Comparison of ENCODE assay signal across 1 cellular context in genomic region chr19:18000981-18001836, GRCh38.
TF ChIP-seq lines count a peak whose summit lies in the region.

No MANE protein-coding gene starts in this region.

TF ChIP-seq in A549, 52 proteins besides CTCF, POLR2A, EP300 and RAD21 (continued from another document):
- TF ChIP-seq, protein P1, sequence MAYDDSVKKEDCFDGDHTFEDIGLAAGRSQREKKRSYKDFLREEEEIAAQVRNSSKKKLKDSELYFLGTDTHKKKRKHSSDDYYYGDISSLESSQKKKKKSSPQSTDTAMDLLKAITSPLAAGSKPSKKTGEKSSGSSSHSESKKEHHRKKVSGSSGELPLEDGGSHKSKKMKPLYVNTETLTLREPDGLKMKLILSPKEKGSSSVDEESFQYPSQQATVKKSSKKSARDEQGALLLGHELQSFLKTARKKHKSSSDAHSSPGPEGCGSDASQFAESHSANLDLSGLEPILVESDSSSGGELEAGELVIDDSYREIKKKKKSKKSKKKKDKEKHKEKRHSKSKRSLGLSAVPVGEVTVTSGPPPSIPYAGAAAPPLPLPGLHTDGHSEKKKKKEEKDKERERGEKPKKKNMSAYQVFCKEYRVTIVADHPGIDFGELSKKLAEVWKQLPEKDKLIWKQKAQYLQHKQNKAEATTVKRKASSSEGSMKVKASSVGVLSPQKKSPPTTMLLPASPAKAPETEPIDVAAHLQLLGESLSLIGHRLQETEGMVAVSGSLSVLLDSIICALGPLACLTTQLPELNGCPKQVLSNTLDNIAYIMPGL (CRISPR knock-in tag; IDR thresholded peaks at IDR 0.05; ENCODE audit: borderline replicate concordance): no peak
- TF ChIP-seq JUN (IDR thresholded peaks at IDR 0.05): peak; percentile 57 to 84; a peak in 4 of 5 replicates
- TF ChIP-seq POLR2AphosphoS2 (conservative IDR thresholded peaks at IDR 0.05; ENCODE audit: low read length): no peak
- TF ChIP-seq HEYL (CRISPR knock-in tag; IDR thresholded peaks at IDR 0.05): no peak
- no peak for TF ChIP-seq NFE2L2 (conservative IDR thresholded peaks at IDR 0.05; ENCODE audit: low read length)
- TF ChIP-seq ZFP36 (IDR thresholded peaks at IDR 0.05; ENCODE audit: borderline replicate concordance, partially characterized antibody): no peak
- no peak for TF ChIP-seq JUNB (IDR thresholded peaks at IDR 0.05)
- TF ChIP-seq RARB (CRISPR knock-in tag; IDR thresholded peaks at IDR 0.05): no peak
- TF ChIP-seq, protein P2, sequence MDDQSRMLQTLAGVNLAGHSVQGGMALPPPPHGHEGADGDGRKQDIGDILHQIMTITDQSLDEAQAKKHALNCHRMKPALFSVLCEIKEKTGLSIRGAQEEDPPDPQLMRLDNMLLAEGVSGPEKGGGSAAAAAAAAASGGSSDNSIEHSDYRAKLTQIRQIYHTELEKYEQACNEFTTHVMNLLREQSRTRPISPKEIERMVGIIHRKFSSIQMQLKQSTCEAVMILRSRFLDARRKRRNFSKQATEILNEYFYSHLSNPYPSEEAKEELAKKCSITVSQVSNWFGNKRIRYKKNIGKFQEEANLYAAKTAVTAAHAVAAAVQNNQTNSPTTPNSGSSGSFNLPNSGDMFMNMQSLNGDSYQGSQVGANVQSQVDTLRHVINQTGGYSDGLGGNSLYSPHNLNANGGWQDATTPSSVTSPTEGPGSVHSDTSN (IDR thresholded peaks at IDR 0.05): no peak
- TF ChIP-seq EHMT2 (IDR thresholded peaks at IDR 0.05; ENCODE audit: low read depth): no peak
- TF ChIP-seq, protein P3, sequence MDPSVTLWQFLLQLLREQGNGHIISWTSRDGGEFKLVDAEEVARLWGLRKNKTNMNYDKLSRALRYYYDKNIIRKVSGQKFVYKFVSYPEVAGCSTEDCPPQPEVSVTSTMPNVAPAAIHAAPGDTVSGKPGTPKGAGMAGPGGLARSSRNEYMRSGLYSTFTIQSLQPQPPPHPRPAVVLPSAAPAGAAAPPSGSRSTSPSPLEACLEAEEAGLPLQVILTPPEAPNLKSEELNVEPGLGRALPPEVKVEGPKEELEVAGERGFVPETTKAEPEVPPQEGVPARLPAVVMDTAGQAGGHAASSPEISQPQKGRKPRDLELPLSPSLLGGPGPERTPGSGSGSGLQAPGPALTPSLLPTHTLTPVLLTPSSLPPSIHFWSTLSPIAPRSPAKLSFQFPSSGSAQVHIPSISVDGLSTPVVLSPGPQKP (IDR thresholded peaks at IDR 0.05; ENCODE audit: low read depth, low read length): no peak
- 0 out of 2 replicates have a peak, but pooled peaks have one; percentile 7 for TF ChIP-seq GATA3 (IDR thresholded peaks at IDR 0.05; ENCODE audit: borderline replicate concordance)
- no peak for TF ChIP-seq FOXS1 (CRISPR knock-in tag; IDR thresholded peaks at IDR 0.05)
- TF ChIP-seq KDM5A (IDR thresholded peaks at IDR 0.05): no peak
- no peak; the same call in 2 of the 3 replicates for TF ChIP-seq BCL3 (IDR thresholded peaks at IDR 0.05)
- TF ChIP-seq CEBPB (IDR thresholded peaks at IDR 0.05): no peak
- TF ChIP-seq CBX8 (IDR thresholded peaks at IDR 0.05): no peak
- peak; percentile 89; the same call in 1 of the 2 replicates for TF ChIP-seq MYC (IDR thresholded peaks at IDR 0.05; ENCODE audit: borderline replicate concordance, low read length)
- TF ChIP-seq SMC3 (IDR thresholded peaks at IDR 0.05): no peak
- no peak for TF ChIP-seq TP53 (CRISPR knock-in tag; IDR thresholded peaks at IDR 0.05)
- no peak for TF ChIP-seq ESRRA (IDR thresholded peaks at IDR 0.05; ENCODE audit: borderline replicate concordance, low read length)
- no peak for TF ChIP-seq NPAS2 (CRISPR knock-in tag; IDR thresholded peaks at IDR 0.05; ENCODE audit: borderline replicate concordance)
- TF ChIP-seq HOXA7 (CRISPR knock-in tag; IDR thresholded peaks at IDR 0.05): no peak
- no peak for TF ChIP-seq HES2 (IDR thresholded peaks at IDR 0.05)
- TF ChIP-seq BHLHE40 (IDR thresholded peaks at IDR 0.05; ENCODE audit: low read depth, low read length): peak; percentile 22; the same call in 1 of the 2 replicates
- no peak for TF ChIP-seq USF2 (IDR thresholded peaks at IDR 0.05)
- TF ChIP-seq E2F6 (IDR thresholded peaks at IDR 0.05; ENCODE audit: borderline replicate concordance, low read depth): peak; percentile 65; the same call in 1 of the 2 replicates
- TF ChIP-seq RFX5 (IDR thresholded peaks at IDR 0.05): no peak
- no peak for TF ChIP-seq FOSB (CRISPR knock-in tag; IDR thresholded peaks at IDR 0.05)
- TF ChIP-seq, protein P4, sequence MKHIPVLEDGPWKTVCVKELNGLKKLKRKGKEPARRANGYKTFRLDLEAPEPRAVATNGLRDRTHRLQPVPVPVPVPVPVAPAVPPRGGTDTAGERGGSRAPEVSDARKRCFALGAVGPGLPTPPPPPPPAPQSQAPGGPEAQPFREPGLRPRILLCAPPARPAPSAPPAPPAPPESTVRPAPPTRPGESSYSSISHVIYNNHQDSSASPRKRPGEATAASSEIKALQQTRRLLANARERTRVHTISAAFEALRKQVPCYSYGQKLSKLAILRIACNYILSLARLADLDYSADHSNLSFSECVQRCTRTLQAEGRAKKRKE (CRISPR knock-in tag; IDR thresholded peaks at IDR 0.05; ENCODE audit: low read depth): no peak
- no peak for TF ChIP-seq KDM1A (IDR thresholded peaks at IDR 0.05; ENCODE audit: low read depth)
- TF ChIP-seq EHF (CRISPR knock-in tag; IDR thresholded peaks at IDR 0.05): 0 out of 2 replicates have a peak, but pooled peaks have one; percentile 61
- TF ChIP-seq MAX (IDR thresholded peaks at IDR 0.05): peak; percentile 85
- no peak for TF ChIP-seq TFCP2L1 (CRISPR knock-in tag; IDR thresholded peaks at IDR 0.05)
- TF ChIP-seq MAFK (IDR thresholded peaks at IDR 0.05; ENCODE audit: partially characterized antibody): no peak
- no peak for TF ChIP-seq CHD4 (IDR thresholded peaks at IDR 0.05; ENCODE audit: borderline replicate concordance)
- no peak for TF ChIP-seq HOXB5 (CRISPR knock-in tag; IDR thresholded peaks at IDR 0.05)
- no peak for TF ChIP-seq CBX2 (IDR thresholded peaks at IDR 0.05; ENCODE audit: borderline replicate concordance, low read depth)
- TF ChIP-seq MAZ (IDR thresholded peaks at IDR 0.05; ENCODE audit: borderline replicate concordance, low read depth, low read length): 0 out of 2 replicates have a peak, but pooled peaks have one; percentile 31
- no peak for TF ChIP-seq RNF2 (IDR thresholded peaks at IDR 0.05; ENCODE audit: borderline replicate concordance, low read depth)
